In the genomic region with DNA sequence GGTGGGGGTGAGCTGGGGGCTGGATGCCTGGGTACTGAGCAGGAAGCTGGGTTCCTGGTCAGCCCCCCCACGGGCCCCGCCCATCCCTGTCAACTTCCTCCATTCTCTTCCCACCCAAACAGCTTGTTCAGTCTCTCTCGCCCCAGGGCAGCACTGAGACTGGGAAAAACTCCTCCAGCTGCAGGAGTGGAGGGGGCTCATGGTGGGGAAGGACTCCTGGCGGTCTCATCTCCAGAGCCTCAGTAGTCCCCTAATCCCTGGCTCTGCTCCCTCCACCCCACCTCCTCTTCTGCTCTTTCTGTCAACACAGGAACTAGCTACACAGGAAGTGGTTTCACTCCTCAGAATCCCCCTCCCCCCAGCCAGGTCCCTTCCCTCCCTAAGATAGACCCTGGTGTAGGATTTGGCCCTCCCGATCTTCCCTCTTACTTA, we compare ENCODE assay signal across 8 cellular contexts. TPM values are rescaled to one million over a fixed set of nuclear protein-coding genes. Genes with fewer than 3 reads are reported as not detected.
DNase-seq lines count a peak whose midpoint lies in the region; ATAC-seq lines count a peak whose summit lies in the region.

A gene with protein sequence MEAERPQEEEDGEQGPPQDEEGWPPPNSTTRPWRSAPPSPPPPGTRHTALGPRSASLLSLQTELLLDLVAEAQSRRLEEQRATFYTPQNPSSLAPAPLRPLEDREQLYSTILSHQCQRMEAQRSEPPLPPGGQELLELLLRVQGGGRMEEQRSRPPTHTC (minus strand): TSS at position 36 of the 432 bp plus-strand sequence. CDS start 130 bp downstream, outside the sequence.

- peak; percentile 68 for DNase-seq in EH (ENCODE audit: low read depth)
- DNase-seq in NCI-H69 (lab: John Stamatoyannopoulos, UW), result peak; percentile 48
- DNase-seq in activated T-cell treated with anti-CD3 and anti-CD28 coated beads, Interleukin-2, amount 50 U/mL, for 24 hours, result peak; percentile 69
- peak; percentile 53 for DNase-seq in foreskin melanocyte
- peak; percentile 91 for DNase-seq in posterior vena cava (ENCODE audit: low spot score)
- DNase-seq in NCI-H1436 (lab: John Stamatoyannopoulos, UW), result no peak
- DNase-seq in GOT3 (lab: John Stamatoyannopoulos, UW), result no peak

- peak within 1 kb of the TSS; percentile 90 for H3K4me3 Mint-ChIP-seq in activated T-cell treated with anti-CD3 and anti-CD28 coated beads, Interleukin-2, amount 50 U/mL, for 24 hours

- intact Hi-C loops in posterior vena cava (cut with DNase I), result loop anchor here in 1 of 2 donors (5.0 kb wide), 1 partner anchor 75 kb away; no protein-coding TSS in a partner anchor

- ATAC-seq in GM18517 (IDR thresholded peaks at IDR 0.05; ENCODE audit: unreplicated experiment), result no peak

- H3K9me3 Mint-ChIP-seq in activated T-cell treated with anti-CD3 and anti-CD28 coated beads, Interleukin-2, amount 50 U/mL, for 24 hours, result no peaks in the 10 kb centered on the region

- peak within 1 kb of the TSS; percentile 99 for H3K27ac Mint-ChIP-seq in activated T-cell treated with anti-CD3 and anti-CD28 coated beads, Interleukin-2, amount 50 U/mL, for 24 hours

- no peaks in the 10 kb centered on the region for H3K27me3 Mint-ChIP-seq in activated T-cell treated with anti-CD3 and anti-CD28 coated beads, Interleukin-2, amount 50 U/mL, for 24 hours

- H3K36me3 Mint-ChIP-seq in activated T-cell treated with anti-CD3 and anti-CD28 coated beads, Interleukin-2, amount 50 U/mL, for 24 hours (ENCODE audit: low read depth), result peaks cover 48% of the 10 kb centered on the region

- peaks cover 63% of the 10 kb centered on the region for H3K4me1 Mint-ChIP-seq in activated T-cell treated with anti-CD3 and anti-CD28 coated beads, Interleukin-2, amount 50 U/mL, for 24 hours (ENCODE audit: low read depth)

RNA-seq across cellular contexts. Expression of the gene that starts here (rescaled TPM):
- 10 to 100 TPM; 15.4 to 22.1 TPM for total RNA-seq in posterior vena cava

Comparison
In these comparisons a context has a peak if more than half of its experiments do, and no peak if none do; other contexts are left out.
1. DNase-seq: peak in EH (single experiment), NCI-H69 (single experiment), activated T-cell treated with anti-CD3 and anti-CD28 coated beads, Interleukin-2, amount 50 U/mL, for 24 hours (single experiment), foreskin melanocyte (single experiment) and posterior vena cava (single experiment); none in NCI-H1436 (single experiment) and GOT3 (single experiment).